In genomic region chr6:43878127-43878634, GRCh38 we compare ENCODE assay signal across 17 cellular contexts.
A peak's percentile ranks its signal among the peaks of the same experiment; 100 is the strongest.
DNase-seq lines count a peak whose midpoint lies in the region; ATAC-seq and TF ChIP-seq lines count a peak whose summit lies in the region.
"Had no signal": no experiment of that assay in that cellular context is flagged by ENCODE, and none has a peak within 500 bp of the region (broad histone marks: within the 10 kb centered on the region; RNA-seq: fewer than 3 reads in every experiment).

No MANE protein-coding gene starts in this region.

- H3K36me3 Mint-ChIP-seq in brain (no peaks in the 10 kb centered on the region), type B pancreatic cell (no peaks in the 10 kb centered on the region)
- H3K36me3 Mint-ChIP-seq in activated CD8-positive, alpha-beta memory T cell treated with anti-CD3 and anti-CD28 coated beads, Interleukin-2, amount 10 ng/mL, durations not matched to agents 7 days and 5 days: no peaks in the 10 kb centered on the region

- peaks cover 0 to 2% (median 0%) of the 10 kb centered on the region in 5 experiments for H3K9me3 Mint-ChIP-seq in brain
- H3K9me3 Mint-ChIP-seq in type B pancreatic cell: no peaks in the 10 kb centered on the region
- no peaks in the 10 kb centered on the region for H3K9me3 Mint-ChIP-seq in activated CD8-positive, alpha-beta memory T cell treated with anti-CD3 and anti-CD28 coated beads, Interleukin-2, amount 10 ng/mL, durations not matched to agents 7 days and 5 days (ENCODE audit: low read depth)
- H3K9me3 Mint-ChIP-seq: CD4-positive, alpha-beta T cell; HFFc6 had no signal

- CTCF ChIA-PET in activated CD8-positive, alpha-beta memory T cell treated with anti-CD3 and anti-CD28 coated beads, Interleukin-2, amount 10 ng/mL, durations not matched to agents 7 days and 5 days (lab: Charles Lee): no interaction called here

- no peak for TF ChIP-seq CTCF in brain (conservative IDR thresholded peaks at IDR 0.05)
- TF ChIP-seq CTCF in type B pancreatic cell (conservative IDR thresholded peaks at IDR 0.05): no peak

- no peaks in the 10 kb centered on the region for H3K27me3 Mint-ChIP-seq in brain
- no peaks in the 10 kb centered on the region for H3K27me3 Mint-ChIP-seq in type B pancreatic cell
- H3K27me3 Mint-ChIP-seq in activated CD8-positive, alpha-beta memory T cell treated with anti-CD3 and anti-CD28 coated beads, Interleukin-2, amount 10 ng/mL, durations not matched to agents 7 days and 5 days: no peaks in the 10 kb centered on the region
- H3K27me3 Mint-ChIP-seq: CD4-positive, alpha-beta T cell had no signal

- DNase-seq in ELF-1 (ENCODE audit: low read depth, low spot score) (peak; percentile 37), medulla oblongata (ENCODE audit: extremely low spot score) (peak; percentile 5), type B pancreatic cell (ENCODE audit: extremely low spot score, unreplicated experiment) (no peak), SKM-1 treated with dmso at 0.1 percent for 144 hours (lab: John Stamatoyannopoulos, UW; ENCODE audit: unreplicated experiment) (no peak), amniotic stem cell (lab: John Stamatoyannopoulos, UW) (no peak)
- DNase-seq in activated CD8-positive, alpha-beta memory T cell treated with anti-CD3 and anti-CD28 coated beads, Interleukin-2, amount 10 ng/mL, durations not matched to agents 7 days and 5 days: no peak
- DNase-seq: CD4-positive, alpha-beta T cell; EL; HFFc6; Karpas-422; NCI-H1436; NCI-H1930; NCI-H526; RPMI8226; SIG-M5 had no signal

- H3K4me1 Mint-ChIP-seq in brain (peaks cover 65% of the 10 kb centered on the region), type B pancreatic cell (ENCODE audit: unreplicated experiment) (peaks cover 42% of the 10 kb centered on the region)
- H3K4me1 Mint-ChIP-seq in activated CD8-positive, alpha-beta memory T cell treated with anti-CD3 and anti-CD28 coated beads, Interleukin-2, amount 10 ng/mL, durations not matched to agents 7 days and 5 days: no peaks in the 10 kb centered on the region

- H3K4me3 Mint-ChIP-seq in brain (no peak overlapping the region), type B pancreatic cell (no peak overlapping the region)
- H3K4me3 Mint-ChIP-seq in activated CD8-positive, alpha-beta memory T cell treated with anti-CD3 and anti-CD28 coated beads, Interleukin-2, amount 10 ng/mL, durations not matched to agents 7 days and 5 days: no peak overlapping the region
- H3K4me3 Mint-ChIP-seq: CD4-positive, alpha-beta T cell; HFFc6 had no signal

- peak overlapping the region; percentile 20 to 87 (median 68) for H3K27ac Mint-ChIP-seq in brain
- H3K27ac Mint-ChIP-seq in type B pancreatic cell: peak overlapping the region; percentile 10
- H3K27ac Mint-ChIP-seq in activated CD8-positive, alpha-beta memory T cell treated with anti-CD3 and anti-CD28 coated beads, Interleukin-2, amount 10 ng/mL, durations not matched to agents 7 days and 5 days: no peak overlapping the region
- H3K27ac Mint-ChIP-seq: CD4-positive, alpha-beta T cell; HFFc6 had no signal

- ATAC-seq in activated CD8-positive, alpha-beta memory T cell treated with anti-CD3 and anti-CD28 coated beads, Interleukin-2, amount 10 ng/mL, durations not matched to agents 7 days and 5 days: no peak
- ATAC-seq: PC-3 had no signal

Comparison
In these comparisons a context has a peak if more than half of its experiments do, and no peak if none do; other contexts are left out.
1. DNase-seq: peak in ELF-1 (single experiment) and medulla oblongata (single experiment); none in type B pancreatic cell (single experiment), SKM-1 treated with dmso at 0.1 percent for 144 hours (single experiment), amniotic stem cell (single experiment) and activated CD8-positive, alpha-beta memory T cell treated with anti-CD3 and anti-CD28 coated beads, Interleukin-2, amount 10 ng/mL, durations not matched to agents 7 days and 5 days (single experiment).